In genomic region chr7:106345421-106346166, GRCh38 we compare ENCODE assay signal across 9 cellular contexts.
DNase-seq lines count a peak whose midpoint lies in the region; ATAC-seq and TF ChIP-seq lines count a peak whose summit lies in the region.
"Had no signal": no experiment of that assay in that cellular context is flagged by ENCODE, and none has a peak within 500 bp of the region (broad histone marks: within the 10 kb centered on the region; RNA-seq: fewer than 3 reads in every experiment).

No MANE protein-coding gene starts in this region.

- H3K4me3 ChIP-seq in BLaER1 treated with 17β-estradiol and CSF1 and Interleukin-3, amounts not matched to agents 10 nM and 100 nM, result peak overlapping the region in 3 of 10 experiments; percentile 4 to 33 (median 18); a peak in 3 of 20 replicates
- no peak overlapping the region for H3K4me3 ChIP-seq in lung

- peak overlapping the region; percentile 99 for H3K27ac Mint-ChIP-seq in activated T-cell treated with anti-CD3 and anti-CD28 coated beads, Interleukin-2, amount 50 U/mL, for 72 hours

- TF ChIP-seq CTCF in lung (IDR thresholded peaks at IDR 0.05; ENCODE audit: control extremely low read depth, extremely low read depth), result no peak

- peaks cover 16 to 66% (median 36%) of the 10 kb centered on the region in 10 experiments for H3K4me1 ChIP-seq in BLaER1 treated with 17β-estradiol and CSF1 and Interleukin-3, amounts not matched to agents 10 nM and 100 nM
- H3K4me1 ChIP-seq in lung (ENCODE audit: control insufficient read depth in 2 of 2, insufficient read depth in 2 of 2, low read length in 2 of 2), result no peaks in the 10 kb centered on the region

- H3K4me2 ChIP-seq in BLaER1 treated with 17β-estradiol and CSF1 and Interleukin-3, amounts not matched to agents 10 nM and 100 nM, result peak overlapping the region; percentile 48 to 89 (median 57)

- H3K36me3 ChIP-seq in BLaER1 treated with 17β-estradiol and CSF1 and Interleukin-3, amounts not matched to agents 10 nM and 100 nM, result peaks cover 0 to 28% (median 0%) of the 10 kb centered on the region in 11 experiments; a peak in 6 of 22 replicates
- H3K36me3 ChIP-seq in lung (ENCODE audit: control insufficient read depth in 2 of 2, insufficient read depth in 2 of 2, low read length in 2 of 2), result no peaks in the 10 kb centered on the region

- 60 to 61% methylated on average over 2 of the region's 2 CpGs for WGBS in lung, 2 donors

- DNase-seq in HT1080 (ENCODE audit: low read depth), result peak; percentile 61
- peak; percentile 74 to 79 for DNase-seq in activated T-cell treated with anti-CD3 and anti-CD28 coated beads, Interleukin-2, amount 50 U/mL, for 72 hours
- no peak for DNase-seq in lung (ENCODE audit: low spot score)
- DNase-seq in retina, result no peak
- no peak for DNase-seq in NCI-H2171 (lab: John Stamatoyannopoulos, UW)
- DNase-seq in anterior cingulate cortex (lab: John Stamatoyannopoulos, UW), result no peak
- no peak for DNase-seq in HUDEP-2 (lab: John Stamatoyannopoulos, UW; ENCODE audit: unreplicated experiment in 76 of 76)
- DNase-seq: glutamatergic neuron had no signal

- H3K9me3 Mint-ChIP-seq in activated T-cell treated with anti-CD3 and anti-CD28 coated beads, Interleukin-2, amount 50 U/mL, for 72 hours, result peaks cover 25 to 28% of the 10 kb centered on the region in 2 donors

- peak overlapping the region in 10 of 11 experiments; percentile 8 to 98 (median 60); a peak in 16 of 22 replicates for H3K9ac ChIP-seq in BLaER1 treated with 17β-estradiol and CSF1 and Interleukin-3, amounts not matched to agents 10 nM and 100 nM

- H3K27me3 Mint-ChIP-seq in activated T-cell treated with anti-CD3 and anti-CD28 coated beads, Interleukin-2, amount 50 U/mL, for 72 hours (ENCODE audit: low read depth), result peaks cover 15% of the 10 kb centered on the region

- peaks cover 41 to 81% (median 52%) of the 10 kb centered on the region in 11 experiments for H3K9me3 ChIP-seq in BLaER1 treated with 17β-estradiol and CSF1 and Interleukin-3, amounts not matched to agents 10 nM and 100 nM (replicated peaks in 1 of 11)
- peaks cover 4 to 11% of the 10 kb centered on the region in 2 donors for H3K9me3 ChIP-seq in lung (ENCODE audit: control insufficient read depth in 2 of 2, insufficient read depth in 1 of 2, low read length in 1 of 2)

- H3K27ac ChIP-seq in BLaER1 treated with 17β-estradiol and CSF1 and Interleukin-3, amounts not matched to agents 10 nM and 100 nM, result peak overlapping the region; percentile 70 to 100 (median 81)
- H3K27ac ChIP-seq in lung (ENCODE audit: low read depth in 1 of 2, low read length in 1 of 2), result no peak overlapping the region

- H3K4me1 Mint-ChIP-seq in activated T-cell treated with anti-CD3 and anti-CD28 coated beads, Interleukin-2, amount 50 U/mL, for 72 hours (ENCODE audit: low read depth), result peaks cover 54% of the 10 kb centered on the region

- peak; percentile 79 to 80 for ATAC-seq in activated T-cell treated with anti-CD3 and anti-CD28 coated beads, Interleukin-2, amount 50 U/mL, for 72 hours (replicated peaks in 1 of 2)
- ATAC-seq in lung (ENCODE audit: insufficient read depth, low FRiP score), result peak; percentile 35

- H3K36me3 Mint-ChIP-seq in activated T-cell treated with anti-CD3 and anti-CD28 coated beads, Interleukin-2, amount 50 U/mL, for 72 hours (ENCODE audit: insufficient read depth in 2 of 2), result peaks cover 50 to 58% of the 10 kb centered on the region in 2 donors

- H3K4me3 Mint-ChIP-seq in activated T-cell treated with anti-CD3 and anti-CD28 coated beads, Interleukin-2, amount 50 U/mL, for 72 hours, result peak overlapping the region; percentile 80 to 83

- H4K20me1 ChIP-seq in BLaER1 treated with 17β-estradiol and CSF1 and Interleukin-3, amounts not matched to agents 10 nM and 100 nM, result no peaks in the 10 kb centered on the region

- no peaks in the 10 kb centered on the region for H3K27me3 ChIP-seq in BLaER1 treated with 17β-estradiol and CSF1 and Interleukin-3, amounts not matched to agents 10 nM and 100 nM
- no peaks in the 10 kb centered on the region for H3K27me3 ChIP-seq in lung (ENCODE audit: control insufficient read depth, insufficient read depth)

Comparison
In these comparisons a context has a peak if more than half of its experiments do, and no peak if none do; other contexts are left out.
1. H3K27ac ChIP-seq: peak in BLaER1 treated with 17β-estradiol and CSF1 and Interleukin-3, amounts not matched to agents 10 nM and 100 nM (11 of 11); none in lung (0 of 2).
2. DNase-seq: peak in HT1080 (single experiment) and activated T-cell treated with anti-CD3 and anti-CD28 coated beads, Interleukin-2, amount 50 U/mL, for 72 hours (2 of 2); none in lung (single experiment), retina (single experiment), NCI-H2171 (single experiment), anterior cingulate cortex (0 of 58) and HUDEP-2 (0 of 76).